In genomic region chr7:19178595-19178994, GRCh38 we compare ENCODE assay signal across 10 cellular contexts. TPM values are rescaled to one million over a fixed set of nuclear protein-coding genes. Genes with fewer than 3 reads are reported as not detected.
"Had no signal": no experiment of that assay in that cellular context is flagged by ENCODE, and none has a peak within 500 bp of the region (broad histone marks: within the 10 kb centered on the region; RNA-seq: fewer than 3 reads in every experiment).

No MANE protein-coding gene starts in this region.

- H3K9me3 ChIP-seq: HAP-1 had no signal

- H3K4me1 ChIP-seq: HAP-1 had no signal

- H3K9ac ChIP-seq: GM23248 had no signal

- H2AFZ ChIP-seq: GM23248 had no signal

- H3K4me3 ChIP-seq: GM23248, HAP-1 had no signal

- ATAC-seq: HCT116 had no signal

- H3K36me3 ChIP-seq: HAP-1 had no signal

- H3K27ac ChIP-seq: GM23248 had no signal

- FAIRE-seq: HTR-8/SVneo had no signal

- DNase-seq: GM23248, GOT3, H7, KBM-7 had no signal

RNA-seq across cellular contexts. Expression of gene FERD3L, which starts 33.4 kb away (rescaled TPM):
- total RNA-seq: GM23248, H4, H7, HT-29 had no signal
- polyA plus RNA-seq: GM23248, IgD-negative memory B cell had no signal
